In the genomic region with DNA sequence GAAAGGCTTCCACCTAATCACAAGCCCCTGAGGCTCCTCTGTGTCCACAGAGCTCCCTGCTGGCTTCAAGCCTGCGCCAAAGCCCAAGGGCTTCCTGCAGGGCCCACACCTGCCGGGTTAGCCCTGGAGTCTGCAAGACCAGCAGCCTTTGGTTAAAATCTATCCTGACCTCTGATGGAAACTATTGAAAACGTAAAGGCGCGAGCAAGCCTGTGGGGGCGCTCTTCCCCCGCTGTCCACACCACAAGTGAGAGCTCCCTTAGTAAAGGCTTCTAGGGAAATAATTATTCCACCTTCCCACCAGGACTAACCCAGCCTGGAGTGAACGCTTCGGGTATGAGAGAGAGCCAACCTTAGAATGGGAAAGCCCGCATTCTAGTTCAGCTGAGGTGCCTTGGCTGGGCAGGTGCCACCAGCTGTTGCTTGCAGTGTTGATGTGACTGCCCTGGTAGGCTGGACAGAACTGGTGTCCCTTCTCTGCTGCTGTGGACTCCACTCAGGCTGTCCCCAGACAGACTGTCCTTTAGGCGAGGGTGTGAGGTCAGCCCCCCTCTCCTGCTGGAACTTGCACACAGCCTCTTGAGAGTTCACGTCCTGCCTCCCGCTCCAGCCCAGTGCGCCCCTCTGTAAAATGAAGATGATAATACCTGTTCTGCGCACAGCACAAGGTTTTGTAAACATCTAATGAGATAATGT, we compare ENCODE assay signal across 8 cellular contexts.
DNase-seq lines count a peak whose midpoint lies in the region; TF ChIP-seq lines count a peak whose summit lies in the region.

No MANE protein-coding gene starts in this region.

- H3K27me3 ChIP-seq in OCI-LY1 (ENCODE audit: insufficient read depth, low read length) (no peaks in the 10 kb centered on the region), fibroblast of lung (ENCODE audit: control insufficient read depth, insufficient read depth, low read length) (no peaks in the 10 kb centered on the region), trophoblast cell (ENCODE audit: insufficient read depth, low read length) (no peaks in the 10 kb centered on the region)
- no peaks in the 10 kb centered on the region for H3K27me3 ChIP-seq in effector memory CD4-positive, alpha-beta T cell (replicated peaks; ENCODE audit: control insufficient read depth, insufficient read depth, low read length, poor library complexity, severe bottlenecking)

- H2AK5ac ChIP-seq in trophoblast cell (ENCODE audit: low read length): peak overlapping the region; percentile 3

- H3K36me3 ChIP-seq in OCI-LY1 (ENCODE audit: insufficient read depth, low read length) (no peaks in the 10 kb centered on the region), fibroblast of lung (ENCODE audit: control insufficient read depth, insufficient read depth, low read length) (no peaks in the 10 kb centered on the region), trophoblast cell (ENCODE audit: control insufficient read depth in 1 of 2, insufficient read depth in 2 of 2, low read length in 2 of 2) (no peaks in the 10 kb centered on the region)
- peaks cover 8% of the 10 kb centered on the region for H3K36me3 ChIP-seq in effector memory CD4-positive, alpha-beta T cell (ENCODE audit: control insufficient read depth, insufficient read depth, low read length)

- peak overlapping the region; percentile 3 for H2BK12ac ChIP-seq in trophoblast cell (ENCODE audit: low read length)

- no peaks in the 10 kb centered on the region for H3K79me2 ChIP-seq in OCI-LY1 (ENCODE audit: insufficient read depth, low read length)
- no peaks in the 10 kb centered on the region for H3K79me2 ChIP-seq in fibroblast of lung (ENCODE audit: control insufficient read depth, insufficient read depth, low read length)
- no peaks in the 10 kb centered on the region for H3K79me2 ChIP-seq in trophoblast cell (ENCODE audit: control insufficient read depth, insufficient read depth, low read length, poor library complexity)

- TF ChIP-seq CTCF in OCI-LY1 (IDR thresholded peaks at IDR 0.05; ENCODE audit: low read length) (peak; percentile 88), fibroblast of lung (conservative IDR thresholded peaks at IDR 0.05 in 1 of 2, IDR thresholded peaks at IDR 0.05 in 1 of 2; ENCODE audit: low read depth in 1 of 2, low read length in 2 of 2) (peak; percentile 39 to 57)

- no CpG with 5 or more reads among the region's 15 CpGs for WGBS in trophoblast cell (ENCODE audit: extremely low coverage, insufficient coverage, insufficient read length)

- no peak overlapping the region for H3K18ac ChIP-seq in trophoblast cell (ENCODE audit: low read length)

- H3K27ac ChIP-seq in OCI-LY1 (ENCODE audit: low read depth, low read length, poor library complexity, severe bottlenecking): peak overlapping the region; percentile 61
- H3K27ac ChIP-seq in fibroblast of lung (ENCODE audit: insufficient read depth, low read length): no peak overlapping the region
- H3K27ac ChIP-seq in trophoblast cell (ENCODE audit: low read depth, low read length): no peak overlapping the region
- no peak overlapping the region for H3K27ac ChIP-seq in effector memory CD4-positive, alpha-beta T cell (ENCODE audit: insufficient read depth, low read length, poor library complexity, severe bottlenecking)

- H3K14ac ChIP-seq in trophoblast cell (ENCODE audit: low read length): peak overlapping the region; percentile 3

- H2AFZ ChIP-seq in OCI-LY1 (ENCODE audit: low read length) (no peak overlapping the region), fibroblast of lung (ENCODE audit: low read length) (no peak overlapping the region), trophoblast cell (ENCODE audit: insufficient read depth, low read length, poor library complexity) (no peak overlapping the region)

- H2BK120ac ChIP-seq in trophoblast cell (ENCODE audit: insufficient read depth, low read length, poor library complexity): peak overlapping the region; percentile 14

- H3K4me3 ChIP-seq in OCI-LY1 (ENCODE audit: low read depth, low read length, poor library complexity, severe bottlenecking): no peak overlapping the region
- H3K4me3 ChIP-seq in fibroblast of lung (replicated peaks in 1 of 4; ENCODE audit: control extremely low read depth in 1 of 4, insufficient read depth in 1 of 4, low read depth in 3 of 4, low read length in 4 of 4): no peak overlapping the region
- no peak overlapping the region for H3K4me3 ChIP-seq in trophoblast cell (ENCODE audit: low read depth, low read length)
- H3K4me3 ChIP-seq in effector memory CD4-positive, alpha-beta T cell (ENCODE audit: insufficient read depth, low read depth, low read length, poor library complexity, severe bottlenecking): no peak overlapping the region

- no peaks in the 10 kb centered on the region for H4K20me1 ChIP-seq in OCI-LY1 (ENCODE audit: insufficient read depth, low read length)
- no peaks in the 10 kb centered on the region for H4K20me1 ChIP-seq in fibroblast of lung (ENCODE audit: control insufficient read depth, extremely low read depth, insufficient read depth, low read length)

- H4K8ac ChIP-seq in trophoblast cell (ENCODE audit: low read depth, low read length): no peak overlapping the region

- peak overlapping the region; percentile 10 for H2BK5ac ChIP-seq in trophoblast cell (ENCODE audit: low read depth, low read length, poor library complexity)

- H3K9ac ChIP-seq in OCI-LY1 (ENCODE audit: low read length): no peak overlapping the region
- no peak overlapping the region for H3K9ac ChIP-seq in fibroblast of lung (ENCODE audit: insufficient read depth, low read length)
- no peak overlapping the region for H3K9ac ChIP-seq in trophoblast cell (ENCODE audit: low read length)

- no peaks in the 10 kb centered on the region for H3K9me2 ChIP-seq in OCI-LY1 (ENCODE audit: low read depth, low read length)

- no peaks in the 10 kb centered on the region for H3F3A ChIP-seq in OCI-LY1 (ENCODE audit: insufficient read depth, low read length)

- H4K91ac ChIP-seq in trophoblast cell (ENCODE audit: low read depth, low read length): peak overlapping the region; percentile 17

- peaks cover 22% of the 10 kb centered on the region for H3K79me1 ChIP-seq in trophoblast cell (ENCODE audit: low read length)

- no peak overlapping the region for H4K12ac ChIP-seq in trophoblast cell (ENCODE audit: low read depth, low read length)

- DNase-seq in NCI-H1694 treated with DMSO at 0.1 percent for 48 hours (lab: John Stamatoyannopoulos, UW) (peak; percentile 17), NCI-H1694 (lab: John Stamatoyannopoulos, UW) (no peak), fibroblast of lung (ENCODE audit: low read depth in 2 of 2) (no peak), trophoblast cell (peak; percentile 83 to 89), NCI-H2227 (lab: John Stamatoyannopoulos, UW; ENCODE audit: unreplicated experiment) (no peak)
- no peak for DNase-seq in activated CD4-positive, CD25-positive, alpha-beta regulatory T cell treated with anti-CD3 and anti-CD28 coated beads, Interleukin-2, amount 50 U/mL, for 72 hours
- DNase-seq in effector memory CD4-positive, alpha-beta T cell: no peak

- H3K23ac ChIP-seq in trophoblast cell (ENCODE audit: low read length): no peak overlapping the region

- H3K4me2 ChIP-seq in OCI-LY1 (ENCODE audit: low read length) (no peak overlapping the region), fibroblast of lung (ENCODE audit: extremely low read depth, insufficient read depth, low read length) (no peak overlapping the region), trophoblast cell (ENCODE audit: low read length) (no peak overlapping the region)

- H3K4me1 ChIP-seq in OCI-LY1 (ENCODE audit: insufficient read depth, low read length, severe bottlenecking): peaks cover 59% of the 10 kb centered on the region
- H3K4me1 ChIP-seq in fibroblast of lung (ENCODE audit: control insufficient read depth, extremely low read depth, insufficient read depth, low read length): peaks cover 3% of the 10 kb centered on the region
- H3K4me1 ChIP-seq in trophoblast cell (ENCODE audit: control insufficient read depth in 1 of 2, insufficient read depth in 2 of 2, low read length in 2 of 2): peaks cover 29 to 40% of the 10 kb centered on the region in 2 experiments
- H3K4me1 ChIP-seq in effector memory CD4-positive, alpha-beta T cell (ENCODE audit: control insufficient read depth, insufficient read depth, low read length, poor library complexity, severe bottlenecking): peaks cover 34% of the 10 kb centered on the region

- no peak overlapping the region for H3K4ac ChIP-seq in trophoblast cell (ENCODE audit: low read depth, low read length)

- H3K9me3 ChIP-seq in OCI-LY1 (ENCODE audit: low read length) (no peaks in the 10 kb centered on the region), fibroblast of lung (ENCODE audit: control insufficient read depth, insufficient read depth, low read depth, low read length) (no peaks in the 10 kb centered on the region), trophoblast cell (ENCODE audit: insufficient read depth, low read depth, low read length) (peaks cover 4% of the 10 kb centered on the region)
- no peaks in the 10 kb centered on the region for H3K9me3 ChIP-seq in effector memory CD4-positive, alpha-beta T cell (ENCODE audit: control insufficient read depth, low read length)

Comparison
In these comparisons a context has a peak if more than half of its experiments do, and no peak if none do; other contexts are left out.
1. DNase-seq: peak in NCI-H1694 treated with DMSO at 0.1 percent for 48 hours (single experiment) and trophoblast cell (2 of 2); none in NCI-H1694 (single experiment), fibroblast of lung (0 of 2), activated CD4-positive, CD25-positive, alpha-beta regulatory T cell treated with anti-CD3 and anti-CD28 coated beads, Interleukin-2, amount 50 U/mL, for 72 hours (single experiment), effector memory CD4-positive, alpha-beta T cell (0 of 3) and NCI-H2227 (single experiment).